ENCODE assay signal across 26 cellular contexts in genomic region chr12:29578731-29579130, GRCh38.
DNase-seq lines count a peak whose midpoint lies in the region; ATAC-seq and TF ChIP-seq lines count a peak whose summit lies in the region.
"Had no signal": no experiment of that assay in that cellular context is flagged by ENCODE, and none has a peak within 500 bp of the region (broad histone marks: within the 10 kb centered on the region; RNA-seq: fewer than 3 reads in every experiment).

No MANE protein-coding gene starts in this region.

- WGBS in heart left ventricle, 4 donors, result 47 to 79% (median 55%) methylated on average over 3 of the region's 3 CpGs
- WGBS in esophagus squamous epithelium, 2 donors, result 53 to 88% methylated on average over 3 of the region's 3 CpGs
- WGBS in sigmoid colon, 2 donors, result 57 to 75% methylated on average over 3 of the region's 3 CpGs
- 54 to 61% methylated on average over 3 of the region's 3 CpGs for WGBS in upper lobe of left lung, 2 donors
- 51% methylated on average over 3 of the region's 3 CpGs for WGBS in smooth muscle cell (ENCODE audit: low lambda C conversion rate)

- DNase-seq in heart left ventricle (no peak), left ventricle myocardium superior (no peak), esophagus squamous epithelium (lab: John Stamatoyannopoulos, UW) (no peak), sigmoid colon (no peak), upper lobe of left lung (no peak), smooth muscle cell (lab: John Stamatoyannopoulos, UW; ENCODE audit: unreplicated experiment) (no peak), SIG-M5 treated with dmso at 0.1 percent for 504 hours (lab: John Stamatoyannopoulos, UW; ENCODE audit: unreplicated experiment) (no peak), BE2C (no peak)
- DNase-seq: activated CD4-positive, alpha-beta T cell treated with anti-CD3 and anti-CD28 coated beads for 36 hours; activated naive CD4-positive, alpha-beta T cell treated with anti-CD3 and anti-CD28 coated beads, Interleukin-2, amount 10 ng/mL, durations not matched to agents 7 days and 5 days; amygdala; Caco-2; GDM1; Karpas-422; NCI-H1417; NCI-H2029 treated with DMSO at 0.1 percent for 48 hours; NCI-H2227 treated with DMSO at 0.1 percent for 48 hours; pancreas; right cardiac atrium; SJCRH30; stimulated activated CD4-positive, alpha-beta T cell treated with anti-CD3 and anti-CD28 coated beads, Interleukin-4, amount 100 ng/mL, for 24 hours; SW 1271 had no signal

- H3K4me3 ChIP-seq in heart left ventricle (no peak overlapping the region), esophagus squamous epithelium (no peak overlapping the region), sigmoid colon (no peak overlapping the region), upper lobe of left lung (no peak overlapping the region), smooth muscle cell (no peak overlapping the region), BE2C (ENCODE audit: low read depth, low read length) (no peak overlapping the region)
- H3K4me3 ChIP-seq: pancreas, SJCRH30 had no signal

- H4K20me1 ChIP-seq in smooth muscle cell (ENCODE audit: low read depth), result no peaks in the 10 kb centered on the region

- no peak for TF ChIP-seq EP300 in sigmoid colon (IDR thresholded peaks at IDR 0.05)
- no peak for TF ChIP-seq EP300 in upper lobe of left lung (IDR thresholded peaks at IDR 0.05)

- no peaks in the 10 kb centered on the region for H3K79me2 ChIP-seq in smooth muscle cell (ENCODE audit: low read depth)

- ATAC-seq in heart left ventricle, result no peak
- no peak for ATAC-seq in left ventricle myocardium superior
- no peak for ATAC-seq in upper lobe of left lung (ENCODE audit: low FRiP score in 2 of 2)
- ATAC-seq: activated CD4-positive, alpha-beta T cell treated with anti-CD3 and anti-CD28 coated beads for 36 hours; activated T-helper 17 cell treated with anti-CD3 and anti-CD28 coated beads, Interleukin-2, amount 50 U/mL, for 72 hours; HepG2; pancreas had no signal

- peaks cover 5 to 62% (median 39%) of the 10 kb centered on the region in 12 donors for H3K4me1 ChIP-seq in heart left ventricle
- peaks cover 0 to 28% (median 0%) of the 10 kb centered on the region in 3 donors for H3K4me1 ChIP-seq in esophagus squamous epithelium
- H3K4me1 ChIP-seq in sigmoid colon, result peaks cover 0 to 44% (median 24%) of the 10 kb centered on the region in 4 donors
- H3K4me1 ChIP-seq in upper lobe of left lung, result peaks cover 8 to 17% (median 12%) of the 10 kb centered on the region in 4 donors
- H3K4me1 ChIP-seq in smooth muscle cell (ENCODE audit: low read depth), result peaks cover 8% of the 10 kb centered on the region
- H3K4me1 ChIP-seq in BE2C, result no peaks in the 10 kb centered on the region
- H3K4me1 ChIP-seq: Caco-2, pancreas, SJCRH30 had no signal

- H3K27me3 ChIP-seq in heart left ventricle, result no peaks in the 10 kb centered on the region
- H3K27me3 ChIP-seq in esophagus squamous epithelium, result no peaks in the 10 kb centered on the region
- H3K27me3 ChIP-seq in sigmoid colon, result no peaks in the 10 kb centered on the region
- no peaks in the 10 kb centered on the region for H3K27me3 ChIP-seq in upper lobe of left lung
- H3K27me3 ChIP-seq in smooth muscle cell (ENCODE audit: low read depth), result no peaks in the 10 kb centered on the region
- H3K27me3 ChIP-seq in BE2C, result no peaks in the 10 kb centered on the region
- H3K27me3 ChIP-seq: pancreas, SJCRH30 had no signal

- TF ChIP-seq CTCF in heart left ventricle (IDR thresholded peaks at IDR 0.05) (no peak), esophagus squamous epithelium (IDR thresholded peaks at IDR 0.05) (no peak), sigmoid colon (IDR thresholded peaks at IDR 0.05) (no peak), upper lobe of left lung (IDR thresholded peaks at IDR 0.05) (no peak), smooth muscle cell (IDR thresholded peaks at IDR 0.05; ENCODE audit: borderline replicate concordance, insufficient read depth, poor library complexity, severe bottlenecking) (no peak), BE2C (IDR thresholded peaks at IDR 0.05; ENCODE audit: low read depth, low read length) (no peak)

- no peak overlapping the region for H3K4me2 ChIP-seq in smooth muscle cell

- peaks cover 24% of the 10 kb centered on the region for H3F3A ChIP-seq in smooth muscle cell (ENCODE audit: low read depth)

- no peak overlapping the region for H3K9ac ChIP-seq in smooth muscle cell (ENCODE audit: low read depth)

- TF ChIP-seq POLR2A in heart left ventricle (IDR thresholded peaks at IDR 0.05), result no peak
- no peak for TF ChIP-seq POLR2A in esophagus squamous epithelium (IDR thresholded peaks at IDR 0.05)
- no peak for TF ChIP-seq POLR2A in sigmoid colon (IDR thresholded peaks at IDR 0.05)
- no peak for TF ChIP-seq POLR2A in upper lobe of left lung (IDR thresholded peaks at IDR 0.05)

- intact Hi-C loops in heart left ventricle (cut with DNase I) (loop anchor here in 1 of 10 donors (10.0 kb wide), 1 partner anchor 146 kb away; no protein-coding TSS in a partner anchor), left ventricle myocardium superior (cut with micrococcal nuclease) (no loop called here), esophagus squamous epithelium (cut with DNase I) (no loop called here), sigmoid colon (cut with DNase I) (no loop called here)

- H3K9me3 ChIP-seq in heart left ventricle, result no peaks in the 10 kb centered on the region
- no peaks in the 10 kb centered on the region for H3K9me3 ChIP-seq in esophagus squamous epithelium
- no peaks in the 10 kb centered on the region for H3K9me3 ChIP-seq in sigmoid colon
- H3K9me3 ChIP-seq in upper lobe of left lung, result no peaks in the 10 kb centered on the region
- H3K9me3 ChIP-seq in smooth muscle cell (replicated peaks; ENCODE audit: low read depth), result no peaks in the 10 kb centered on the region
- no peaks in the 10 kb centered on the region for H3K9me3 ChIP-seq in BE2C
- H3K9me3 ChIP-seq: Caco-2, pancreas, SJCRH30 had no signal

- H2AFZ ChIP-seq in smooth muscle cell (ENCODE audit: low read depth), result no peak overlapping the region

- H3K36me3 ChIP-seq in heart left ventricle (peaks cover 0 to 5% (median 0%) of the 10 kb centered on the region in 9 donors), esophagus squamous epithelium (no peaks in the 10 kb centered on the region), sigmoid colon (peaks cover 0 to 4% (median 0%) of the 10 kb centered on the region in 4 donors), upper lobe of left lung (no peaks in the 10 kb centered on the region), smooth muscle cell (ENCODE audit: low read depth) (no peaks in the 10 kb centered on the region), BE2C (no peaks in the 10 kb centered on the region)
- H3K36me3 ChIP-seq: pancreas had no signal

- peak overlapping the region; percentile 39 to 81 (median 69) for H3K27ac ChIP-seq in heart left ventricle
- H3K27ac ChIP-seq in esophagus squamous epithelium, result peak overlapping the region in 3 of 4 donors; percentile 5 to 47 (median 17)
- H3K27ac ChIP-seq in sigmoid colon, result peak overlapping the region in 3 of 4 donors; percentile 7 to 51 (median 10)
- H3K27ac ChIP-seq in upper lobe of left lung, result peak overlapping the region in 3 of 4 donors; percentile 19 to 43 (median 28)
- H3K27ac ChIP-seq in smooth muscle cell (ENCODE audit: low read depth), result no peak overlapping the region
- H3K27ac ChIP-seq: 22Rv1, epithelial cell of prostate, pancreas, SJCRH30 had no signal
